Comparison of ENCODE assay signal across 1 cellular context in the genomic region with DNA sequence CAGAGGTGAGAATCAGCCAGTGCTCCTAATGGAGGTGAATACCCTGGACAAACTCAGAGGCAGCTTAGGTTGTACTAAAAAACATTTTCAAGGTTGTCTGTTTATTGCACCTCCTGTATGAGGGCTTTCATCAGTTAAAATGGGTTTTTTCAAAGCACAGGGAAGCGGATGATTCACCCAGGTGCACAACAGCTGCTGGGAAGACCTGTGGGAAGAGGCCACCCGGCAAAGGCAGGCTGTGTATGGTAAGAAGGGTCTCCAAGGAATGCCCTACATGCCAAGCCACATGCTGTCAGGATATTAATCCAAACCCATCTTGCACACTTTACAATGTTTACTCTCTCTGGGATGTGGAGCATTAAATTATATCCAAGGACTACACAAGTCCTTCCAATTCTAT.
TF ChIP-seq lines count a peak whose summit lies in the region.

No MANE protein-coding gene starts in this region.

TF ChIP-seq in GM12878, 131 proteins besides CTCF, POLR2A, EP300 and RAD21 (continued from another document):
- TF ChIP-seq, protein P1, sequence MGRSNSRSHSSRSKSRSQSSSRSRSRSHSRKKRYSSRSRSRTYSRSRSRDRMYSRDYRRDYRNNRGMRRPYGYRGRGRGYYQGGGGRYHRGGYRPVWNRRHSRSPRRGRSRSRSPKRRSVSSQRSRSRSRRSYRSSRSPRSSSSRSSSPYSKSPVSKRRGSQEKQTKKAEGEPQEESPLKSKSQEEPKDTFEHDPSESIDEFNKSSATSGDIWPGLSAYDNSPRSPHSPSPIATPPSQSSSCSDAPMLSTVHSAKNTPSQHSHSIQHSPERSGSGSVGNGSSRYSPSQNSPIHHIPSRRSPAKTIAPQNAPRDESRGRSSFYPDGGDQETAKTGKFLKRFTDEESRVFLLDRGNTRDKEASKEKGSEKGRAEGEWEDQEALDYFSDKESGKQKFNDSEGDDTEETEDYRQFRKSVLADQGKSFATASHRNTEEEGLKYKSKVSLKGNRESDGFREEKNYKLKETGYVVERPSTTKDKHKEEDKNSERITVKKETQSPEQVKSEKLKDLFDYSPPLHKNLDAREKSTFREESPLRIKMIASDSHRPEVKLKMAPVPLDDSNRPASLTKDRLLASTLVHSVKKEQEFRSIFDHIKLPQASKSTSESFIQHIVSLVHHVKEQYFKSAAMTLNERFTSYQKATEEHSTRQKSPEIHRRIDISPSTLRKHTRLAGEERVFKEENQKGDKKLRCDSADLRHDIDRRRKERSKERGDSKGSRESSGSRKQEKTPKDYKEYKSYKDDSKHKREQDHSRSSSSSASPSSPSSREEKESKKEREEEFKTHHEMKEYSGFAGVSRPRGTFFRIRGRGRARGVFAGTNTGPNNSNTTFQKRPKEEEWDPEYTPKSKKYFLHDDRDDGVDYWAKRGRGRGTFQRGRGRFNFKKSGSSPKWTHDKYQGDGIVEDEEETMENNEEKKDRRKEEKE (IDR thresholded peaks at IDR 0.05), result no peak
- TF ChIP-seq BRCA1 (IDR thresholded peaks at IDR 0.05; ENCODE audit: low read depth, low read length), result no peak
- TF ChIP-seq, protein P2, sequence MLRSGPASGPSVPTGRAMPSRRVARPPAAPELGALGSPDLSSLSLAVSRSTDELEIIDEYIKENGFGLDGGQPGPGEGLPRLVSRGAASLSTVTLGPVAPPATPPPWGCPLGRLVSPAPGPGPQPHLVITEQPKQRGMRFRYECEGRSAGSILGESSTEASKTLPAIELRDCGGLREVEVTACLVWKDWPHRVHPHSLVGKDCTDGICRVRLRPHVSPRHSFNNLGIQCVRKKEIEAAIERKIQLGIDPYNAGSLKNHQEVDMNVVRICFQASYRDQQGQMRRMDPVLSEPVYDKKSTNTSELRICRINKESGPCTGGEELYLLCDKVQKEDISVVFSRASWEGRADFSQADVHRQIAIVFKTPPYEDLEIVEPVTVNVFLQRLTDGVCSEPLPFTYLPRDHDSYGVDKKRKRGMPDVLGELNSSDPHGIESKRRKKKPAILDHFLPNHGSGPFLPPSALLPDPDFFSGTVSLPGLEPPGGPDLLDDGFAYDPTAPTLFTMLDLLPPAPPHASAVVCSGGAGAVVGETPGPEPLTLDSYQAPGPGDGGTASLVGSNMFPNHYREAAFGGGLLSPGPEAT (IDR thresholded peaks at IDR 0.05; ENCODE audit: low read depth), result no peak
